Comparison of ENCODE assay signal across 1 cellular context in genomic region chr3:159861369-159861987, GRCh38.
TF ChIP-seq lines count a peak whose summit lies in the region.

No MANE protein-coding gene starts in this region.

TF ChIP-seq in GM12878, 131 proteins besides CTCF, POLR2A, EP300 and RAD21 (continued from another document and continues in another):
- peak; percentile 97 for TF ChIP-seq EED (IDR thresholded peaks at IDR 0.05; ENCODE audit: low read depth)
- TF ChIP-seq CBFB (IDR thresholded peaks at IDR 0.05; ENCODE audit: low read depth) = no peak
- TF ChIP-seq MLLT1 (IDR thresholded peaks at IDR 0.05) = no peak
- TF ChIP-seq GABPA (IDR thresholded peaks at IDR 0.05; ENCODE audit: low read depth) = no peak
- no peak for TF ChIP-seq SRF (IDR thresholded peaks at IDR 0.05; ENCODE audit: low read depth in 2 of 2, low read length in 2 of 2)
- TF ChIP-seq SREBF2 (IDR thresholded peaks at IDR 0.05; ENCODE audit: low read length) = no peak
- no peak for TF ChIP-seq RCOR1 (conservative IDR thresholded peaks at IDR 0.05; ENCODE audit: low read depth, low read length)
- TF ChIP-seq NFIC (IDR thresholded peaks at IDR 0.05; ENCODE audit: low read depth, low read length) = peak; percentile 90
- TF ChIP-seq RUNX3 (IDR thresholded peaks at IDR 0.05; ENCODE audit: low read length) = peak; percentile 79
- no peak for TF ChIP-seq SMC3 (IDR thresholded peaks at IDR 0.05; ENCODE audit: borderline replicate concordance, low read length)
- no peak for TF ChIP-seq ESRRA (IDR thresholded peaks at IDR 0.05; ENCODE audit: low read length)
- no peak for TF ChIP-seq TAF1 (IDR thresholded peaks at IDR 0.05; ENCODE audit: borderline replicate concordance, low read depth, low read length)
- TF ChIP-seq SMAD5 (IDR thresholded peaks at IDR 0.05; ENCODE audit: low read depth) = no peak
- TF ChIP-seq POU2F2 (IDR thresholded peaks at IDR 0.05; ENCODE audit: borderline replicate concordance, low read depth, low read length) = no peak
- TF ChIP-seq BRCA1 (IDR thresholded peaks at IDR 0.05; ENCODE audit: low read depth, low read length) = no peak
- TF ChIP-seq TARDBP (IDR thresholded peaks at IDR 0.05; ENCODE audit: borderline replicate concordance) = no peak
- TF ChIP-seq SMAD1 (IDR thresholded peaks at IDR 0.05; ENCODE audit: low read depth, partially characterized antibody) = no peak
- no peak for TF ChIP-seq ZNF274 (IDR thresholded peaks at IDR 0.05; ENCODE audit: insufficient read depth, insufficient read length)
- no peak for TF ChIP-seq USF2 (IDR thresholded peaks at IDR 0.05; ENCODE audit: borderline replicate concordance, low read depth, low read length)
- 0 out of 2 replicates have a peak, but pooled peaks have one; percentile 15 for TF ChIP-seq ATF7 (IDR thresholded peaks at IDR 0.05; ENCODE audit: low read depth)
- peak; percentile 56; the same call in 1 of the 2 replicates for TF ChIP-seq BCL11A (IDR thresholded peaks at IDR 0.05; ENCODE audit: low read depth, low read length)
- TF ChIP-seq EGR1 (IDR thresholded peaks at IDR 0.05; ENCODE audit: borderline replicate concordance in 1 of 2, low read depth in 2 of 2, low read length in 2 of 2) = no peak
- TF ChIP-seq PBX3 (IDR thresholded peaks at IDR 0.05; ENCODE audit: insufficient replicate concordance, low read depth, low read length) = no peak
- no peak for TF ChIP-seq HCFC1 (IDR thresholded peaks at IDR 0.05; ENCODE audit: low read length)
- no peak for TF ChIP-seq SIN3A (IDR thresholded peaks at IDR 0.05; ENCODE audit: low read depth, low read length)
- no peak for TF ChIP-seq TCF3 (IDR thresholded peaks at IDR 0.05; ENCODE audit: borderline replicate concordance, insufficient read depth, low read depth, low read length)
- TF ChIP-seq BCL3 (IDR thresholded peaks at IDR 0.05; ENCODE audit: borderline replicate concordance, insufficient read depth, low read depth, low read length, poor library complexity, severe bottlenecking) = peak; percentile 64
- TF ChIP-seq BHLHE40 (IDR thresholded peaks at IDR 0.05; ENCODE audit: borderline replicate concordance in 1 of 2, low read depth in 2 of 2, low read length in 1 of 2) = no peak
- no peak for TF ChIP-seq BCLAF1 (IDR thresholded peaks at IDR 0.05)
- no peak for TF ChIP-seq HDAC6 (IDR thresholded peaks at IDR 0.05; ENCODE audit: unreplicated experiment)
- no peak for TF ChIP-seq ZNF622 (IDR thresholded peaks at IDR 0.05)
- TF ChIP-seq NBN (IDR thresholded peaks at IDR 0.05) = no peak
- TF ChIP-seq MEF2B (IDR thresholded peaks at IDR 0.05; ENCODE audit: partially characterized antibody, poor library complexity, severe bottlenecking) = peak; percentile 59
- TF ChIP-seq FOXM1 (IDR thresholded peaks at IDR 0.05; ENCODE audit: low read depth, low read length) = peak; percentile 83; the same call in 1 of the 2 replicates
- TF ChIP-seq FOS (IDR thresholded peaks at IDR 0.05; ENCODE audit: borderline replicate concordance, extremely low read depth, insufficient read length) = no peak
- no peak for TF ChIP-seq HDAC2 (IDR thresholded peaks at IDR 0.05)
- no peak for TF ChIP-seq ZZZ3 (IDR thresholded peaks at IDR 0.05; ENCODE audit: control insufficient read depth, insufficient read length, low read depth)
- no peak for TF ChIP-seq SMARCA5 (IDR thresholded peaks at IDR 0.05)
- TF ChIP-seq SUZ12 (IDR thresholded peaks at IDR 0.05; ENCODE audit: unreplicated experiment) = no peak
- no peak for TF ChIP-seq HDGF (IDR thresholded peaks at IDR 0.05)
- no peak for TF ChIP-seq RAD51 (IDR thresholded peaks at IDR 0.05)
- no peak for TF ChIP-seq ZNF384 (IDR thresholded peaks at IDR 0.05; ENCODE audit: borderline replicate concordance, low read depth, low read length)
- no peak for TF ChIP-seq MYB (IDR thresholded peaks at IDR 0.05; ENCODE audit: borderline replicate concordance, low read depth, low read length)
- no peak for TF ChIP-seq NR2C1 (IDR thresholded peaks at IDR 0.05)
- peak; percentile 74 for TF ChIP-seq ATF2 (IDR thresholded peaks at IDR 0.05; ENCODE audit: low read length)
- TF ChIP-seq YBX1 (IDR thresholded peaks at IDR 0.05) = no peak
- TF ChIP-seq ZNF592 (IDR thresholded peaks at IDR 0.05) = no peak
- TF ChIP-seq JUND (IDR thresholded peaks at IDR 0.05; ENCODE audit: low read depth, low read length) = 0 out of 2 replicates have a peak, but pooled peaks have one; percentile 34
- no peak; the same call in 1 of the 2 replicates for TF ChIP-seq PML (IDR thresholded peaks at IDR 0.05; ENCODE audit: low read length)
- TF ChIP-seq CREB1 (IDR thresholded peaks at IDR 0.05; ENCODE audit: low read depth) = peak; percentile 57; the same call in 1 of the 2 replicates
- peak; percentile 21; the same call in 1 of the 2 replicates for TF ChIP-seq TBL1XR1 (IDR thresholded peaks at IDR 0.05; ENCODE audit: low read depth, low read length)
- no peak for TF ChIP-seq ZBTB11 (CRISPR knock-in tag; IDR thresholded peaks at IDR 0.05)
- TF ChIP-seq RFX5 (IDR thresholded peaks at IDR 0.05; ENCODE audit: low read depth, low read length) = no peak
- no peak for TF ChIP-seq KAT2A (conservative IDR thresholded peaks at IDR 0.05; ENCODE audit: control insufficient read depth, low read depth, low read length)
- TF ChIP-seq FOXK2 (IDR thresholded peaks at IDR 0.05) = no peak
- TF ChIP-seq MYC (IDR thresholded peaks at IDR 0.05; ENCODE audit: insufficient read depth, insufficient read length, insufficient replicate concordance, low read length, severe bottlenecking) = no peak
- TF ChIP-seq MTA3 (IDR thresholded peaks at IDR 0.05; ENCODE audit: borderline replicate concordance, low read length) = peak; percentile 53
